In the genomic region with DNA sequence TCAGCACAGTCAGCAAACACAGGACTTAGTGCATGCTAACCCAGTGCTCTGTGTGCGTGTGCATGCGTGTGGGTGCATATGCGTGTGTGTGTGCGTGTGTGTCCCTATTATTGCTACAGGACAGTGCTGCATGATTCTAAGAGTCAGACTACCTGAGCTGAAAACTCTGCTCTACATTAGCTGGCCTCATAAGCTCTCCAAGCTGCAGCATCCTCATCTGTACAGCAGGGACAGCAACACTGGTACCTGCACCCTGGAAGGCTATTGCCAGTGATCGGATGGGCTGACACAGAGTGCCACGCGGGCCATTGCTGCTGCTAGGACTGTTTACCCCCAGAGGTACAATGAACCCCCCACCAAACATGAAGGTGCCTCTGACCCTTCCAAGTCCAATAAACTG, we compare ENCODE assay signal across 12 cellular contexts. TPM values are rescaled to one million over a fixed set of nuclear protein-coding genes. Genes with fewer than 3 reads are reported as not detected.
DNase-seq lines count a peak whose midpoint lies in the region; ATAC-seq and TF ChIP-seq lines count a peak whose summit lies in the region.
"Had no signal": no experiment of that assay in that cellular context is flagged by ENCODE, and none has a peak within 500 bp of the region (broad histone marks: within the 10 kb centered on the region; RNA-seq: fewer than 3 reads in every experiment).

No MANE protein-coding gene starts in this region.

- no peaks in the 10 kb centered on the region for H3K9me3 Mint-ChIP-seq in nephron
- peaks cover 0 to 17% (median 0%) of the 10 kb centered on the region in 6 donors for H3K9me3 Mint-ChIP-seq in immature natural killer cell
- H3K9me3 Mint-ChIP-seq: activated naive CD4-positive, alpha-beta T cell treated with anti-CD3 and anti-CD28 coated beads, Interleukin-2, amount 50 U/mL, for 72 hours had no signal

- H3K36me3 Mint-ChIP-seq in nephron (ENCODE audit: low read depth) (no peaks in the 10 kb centered on the region), immature natural killer cell (peaks cover 0 to 4% (median 0%) of the 10 kb centered on the region in 3 donors)

- no peak for DNase-seq in HT-29 (ENCODE audit: low spot score)
- no peak for DNase-seq in KG1 (lab: John Stamatoyannopoulos, UW)
- no peak for DNase-seq in immature natural killer cell
- DNase-seq: DND-41, RPMI8226 had no signal

- H3K27me3 Mint-ChIP-seq in nephron (ENCODE audit: low read depth) (no peaks in the 10 kb centered on the region), immature natural killer cell (ENCODE audit: low read depth in 3 of 3) (peaks cover 5 to 26% (median 9%) of the 10 kb centered on the region in 3 donors)

- H3K27ac Mint-ChIP-seq in nephron = peak overlapping the region; percentile 91 to 95 (median 91)
- H3K27ac Mint-ChIP-seq in immature natural killer cell = no peak overlapping the region
- H3K27ac Mint-ChIP-seq: activated naive CD4-positive, alpha-beta T cell treated with anti-CD3 and anti-CD28 coated beads, Interleukin-2, amount 50 U/mL, for 72 hours had no signal

- peak overlapping the region; percentile 25 to 31 for H3K4me3 ChIP-seq in duodenal mucosa (ENCODE audit: low read depth in 1 of 2, low read length in 2 of 2)

- H3K9me3 ChIP-seq in ES-I3 (ENCODE audit: control insufficient read depth, insufficient read depth, low read length) (no peaks in the 10 kb centered on the region), duodenal mucosa (ENCODE audit: control insufficient read depth in 1 of 2, low read length in 2 of 2) (no peaks in the 10 kb centered on the region)
- H3K9me3 ChIP-seq: neutrophil had no signal

- TF ChIP-seq CTCF in nephron (IDR thresholded peaks at IDR 0.05; ENCODE audit: unreplicated experiment in 3 of 3) = peak in 1 of 3 experiments; percentile 29

- ATAC-seq in HG02885 (IDR thresholded peaks at IDR 0.05; ENCODE audit: poor library complexity, unreplicated experiment) = peak; percentile 46
- ATAC-seq in HG03457 (IDR thresholded peaks at IDR 0.05; ENCODE audit: unreplicated experiment) = no peak
- ATAC-seq: activated naive CD4-positive, alpha-beta T cell treated with anti-CD3 and anti-CD28 coated beads, Interleukin-2, amount 50 U/mL, for 72 hours had no signal

- H3K4me1 ChIP-seq in ES-I3 (ENCODE audit: insufficient read depth, low read length) (peaks cover 15% of the 10 kb centered on the region), duodenal mucosa (ENCODE audit: control insufficient read depth in 1 of 2, insufficient read depth in 2 of 2, low read length in 2 of 2) (no peaks in the 10 kb centered on the region)

- peaks cover 0 to 15% of the 10 kb centered on the region in 2 donors for H3K27me3 ChIP-seq in duodenal mucosa (ENCODE audit: control insufficient read depth in 1 of 2, insufficient read depth in 2 of 2, low read length in 2 of 2)

- peaks cover 39% of the 10 kb centered on the region for H3K4me1 Mint-ChIP-seq in nephron
- H3K4me1 Mint-ChIP-seq in immature natural killer cell = peaks cover 2 to 6% of the 10 kb centered on the region in 2 donors

- H3K9ac ChIP-seq in ES-I3 (ENCODE audit: low read depth, low read length) = peak overlapping the region; percentile 68; the same call in 1 of the 2 replicates
- H3K9ac ChIP-seq in duodenal mucosa (ENCODE audit: low read depth in 1 of 2, low read length in 2 of 2) = no peak overlapping the region

- H3K4me3 Mint-ChIP-seq in nephron = peak overlapping the region; percentile 86 to 94 (median 90)
- no peak overlapping the region for H3K4me3 Mint-ChIP-seq in immature natural killer cell

- H3K27ac ChIP-seq in duodenal mucosa (ENCODE audit: low read depth, low read length) = no peak overlapping the region
- H3K27ac ChIP-seq: neutrophil had no signal

- H3K36me3 ChIP-seq in ES-I3 (ENCODE audit: insufficient read depth, low read length) = no peaks in the 10 kb centered on the region
- H3K36me3 ChIP-seq in duodenal mucosa (ENCODE audit: control insufficient read depth in 1 of 2, insufficient read depth in 2 of 2, low read length in 2 of 2) = no peaks in the 10 kb centered on the region
- H3K36me3 ChIP-seq: neutrophil had no signal

RNA-seq across cellular contexts. Expression of gene ADAMTS12, which starts 1.2 kb away (rescaled TPM):
- total RNA-seq in HT-29 (2014; rRNA removed; shearing (Covaris generic)) = not detected in 2 replicates
- polyA plus RNA-seq in immature natural killer cell = not detected
- total RNA-seq: activated naive CD4-positive, alpha-beta T cell treated with anti-CD3 and anti-CD28 coated beads, Interleukin-2, amount 50 U/mL, for 72 hours had no signal

RNA-seq across cellular contexts. Expression of gene RXFP3, which starts 45.6 kb away (rescaled TPM):
- not detected in 2 replicates for total RNA-seq in HT-29 (2014; rRNA removed; shearing (Covaris generic))
- not detected for polyA plus RNA-seq in immature natural killer cell
- total RNA-seq: activated naive CD4-positive, alpha-beta T cell treated with anti-CD3 and anti-CD28 coated beads, Interleukin-2, amount 50 U/mL, for 72 hours had no signal

Comparison
In these comparisons a context has a peak if more than half of its experiments do, and no peak if none do; other contexts are left out.
1. H3K27ac Mint-ChIP-seq: peak in nephron (3 of 3); none in immature natural killer cell (0 of 6).
2. H3K4me3 Mint-ChIP-seq: peak in nephron (3 of 3); none in immature natural killer cell (0 of 5).